8 cellular contexts compared by ENCODE assay signal in genomic region chr19:4968462-4969291, GRCh38. TPM values are rescaled to one million over a fixed set of nuclear protein-coding genes. Genes with fewer than 3 reads are reported as not detected.
DNase-seq lines count a peak whose midpoint lies in the region; ATAC-seq and TF ChIP-seq lines count a peak whose summit lies in the region.

Gene KDM4B, plus strand, starts transcription at chr19:4969113. Its CDS starts 63,778 bp downstream, at chr19:5032891.

- H3K27me3 Mint-ChIP-seq in activated T-helper 1 cell treated with anti-CD3 and anti-CD28 coated beads, Interleukin-12 subunit alpha, Interleukin-12 subunit beta, Interleukin-2, Interleukin-4 antibody, amounts not matched to agents 30 ng/mL and 10 ng/mL and 1 ng/mL, durations not matched to agents 14 hours and 24 hours and 36 hours (ENCODE audit: insufficient read depth): no peaks in the 10 kb centered on the region
- no peaks in the 10 kb centered on the region for H3K27me3 Mint-ChIP-seq in naive thymus-derived CD8-positive, alpha-beta T cell

- H3K27ac Mint-ChIP-seq in activated T-helper 1 cell treated with anti-CD3 and anti-CD28 coated beads, Interleukin-12 subunit alpha, Interleukin-12 subunit beta, Interleukin-2, Interleukin-4 antibody, amounts not matched to agents 30 ng/mL and 10 ng/mL and 1 ng/mL, durations not matched to agents 14 hours and 24 hours and 36 hours: peak within 1 kb of the TSS; percentile 93
- H3K27ac Mint-ChIP-seq in naive thymus-derived CD8-positive, alpha-beta T cell: peak within 1 kb of the TSS; percentile 81 to 96 (median 94)

- no peaks in the 10 kb centered on the region for H3K9me3 Mint-ChIP-seq in activated T-helper 1 cell treated with anti-CD3 and anti-CD28 coated beads, Interleukin-12 subunit alpha, Interleukin-12 subunit beta, Interleukin-2, Interleukin-4 antibody, amounts not matched to agents 30 ng/mL and 10 ng/mL and 1 ng/mL, durations not matched to agents 14 hours and 24 hours and 36 hours
- H3K9me3 Mint-ChIP-seq in naive thymus-derived CD8-positive, alpha-beta T cell: no peaks in the 10 kb centered on the region

- peak within 1 kb of the TSS; percentile 94 for H3K4me3 Mint-ChIP-seq in activated T-helper 1 cell treated with anti-CD3 and anti-CD28 coated beads, Interleukin-12 subunit alpha, Interleukin-12 subunit beta, Interleukin-2, Interleukin-4 antibody, amounts not matched to agents 30 ng/mL and 10 ng/mL and 1 ng/mL, durations not matched to agents 14 hours and 24 hours and 36 hours
- peak within 1 kb of the TSS; percentile 83 to 97 (median 92) for H3K4me3 Mint-ChIP-seq in naive thymus-derived CD8-positive, alpha-beta T cell

- H3K4me1 ChIP-seq in DND-41 (ENCODE audit: insufficient read depth, low read length) (peaks cover 40% of the 10 kb centered on the region), GM23248 (ENCODE audit: insufficient read depth) (peaks cover 18% of the 10 kb centered on the region)

- peaks cover 21% of the 10 kb centered on the region for H3K36me3 Mint-ChIP-seq in activated T-helper 1 cell treated with anti-CD3 and anti-CD28 coated beads, Interleukin-12 subunit alpha, Interleukin-12 subunit beta, Interleukin-2, Interleukin-4 antibody, amounts not matched to agents 30 ng/mL and 10 ng/mL and 1 ng/mL, durations not matched to agents 14 hours and 24 hours and 36 hours (ENCODE audit: low read depth)
- H3K36me3 Mint-ChIP-seq in naive thymus-derived CD8-positive, alpha-beta T cell: no peaks in the 10 kb centered on the region

- peaks cover 35% of the 10 kb centered on the region for H4K20me1 ChIP-seq in DND-41 (ENCODE audit: insufficient read depth, low read length)
- H4K20me1 ChIP-seq in GM23248 (ENCODE audit: insufficient read depth): no peaks in the 10 kb centered on the region

- in situ Hi-C loops in GM23248 (cut with MboI): no loop called here

- POLR2A ChIA-PET in naive thymus-derived CD8-positive, alpha-beta T cell (lab: Charles Lee): interaction anchor here (0.5 to 2.7 kb wide), 19 partner anchors 9 to 1231 kb away, joined by 3 to 63 read pairs (median 4); partner anchors contain the start of genes FEM1A, MRPL54, PLIN3 and SAFB

- DNase-seq in DND-41 (peak; percentile 100), GM23248 (peak; percentile 100), Kasumi-1 (lab: John Stamatoyannopoulos, UW) (peak; percentile 97), RPMI7951 (ENCODE audit: low read depth) (peak; percentile 99), fibroblast of gingiva (ENCODE audit: low read depth) (peak; percentile 100)
- peak; percentile 100 for DNase-seq in activated T-helper 1 cell treated with anti-CD3 and anti-CD28 coated beads, Interleukin-12 subunit alpha, Interleukin-12 subunit beta, Interleukin-2, Interleukin-4 antibody, amounts not matched to agents 30 ng/mL and 10 ng/mL and 1 ng/mL, durations not matched to agents 14 hours and 24 hours and 36 hours (ENCODE audit: low spot score)
- peak; percentile 94 to 100 (median 99) for DNase-seq in naive thymus-derived CD8-positive, alpha-beta T cell
- peak; percentile 96 to 100 (median 98) for DNase-seq in stimulated activated naive CD4-positive, alpha-beta T cell (lab: John Stamatoyannopoulos, UW)

- peak within 1 kb of the TSS; percentile 68 for H3K9ac ChIP-seq in DND-41 (ENCODE audit: low read depth, low read length)
- H3K9ac ChIP-seq in GM23248: peak within 1 kb of the TSS; percentile 90

- H3K27ac ChIP-seq in DND-41 (ENCODE audit: low read length): peak within 1 kb of the TSS; percentile 90
- peak within 1 kb of the TSS; percentile 65 for H3K27ac ChIP-seq in GM23248

- peak within 1 kb of the TSS; percentile 84 to 96 for H3K4me3 ChIP-seq in DND-41 (ENCODE audit: low read depth in 1 of 2, low read length in 2 of 2)
- H3K4me3 ChIP-seq in GM23248: peak within 1 kb of the TSS; percentile 97

- H3K27me3 ChIP-seq in DND-41 (ENCODE audit: insufficient read depth, low read length, poor library complexity) (no peaks in the 10 kb centered on the region), GM23248 (replicated peaks; ENCODE audit: insufficient read depth) (no peaks in the 10 kb centered on the region)

- H3F3A ChIP-seq in GM23248 (ENCODE audit: insufficient read depth): peaks cover 42% of the 10 kb centered on the region

- H3K9me3 ChIP-seq in DND-41 (ENCODE audit: insufficient read depth, low read length, severe bottlenecking) (no peaks in the 10 kb centered on the region), GM23248 (ENCODE audit: low read depth) (no peaks in the 10 kb centered on the region)

- H2AFZ ChIP-seq in DND-41 (ENCODE audit: low read depth, low read length): peak within 1 kb of the TSS; percentile 87
- H2AFZ ChIP-seq in GM23248: peak within 1 kb of the TSS; percentile 85

- ATAC-seq in DND-41 (ENCODE audit: insufficient read depth, low read depth): peak; percentile 96
- ATAC-seq in naive thymus-derived CD8-positive, alpha-beta T cell: peak; percentile 93 to 94

- H3K79me2 ChIP-seq in DND-41 (ENCODE audit: insufficient read depth, low read length) (peaks cover 47% of the 10 kb centered on the region), GM23248 (ENCODE audit: insufficient read depth) (peaks cover 43% of the 10 kb centered on the region)

- TF ChIP-seq CTCF in DND-41 (IDR thresholded peaks at IDR 0.05; ENCODE audit: borderline replicate concordance, extremely low read depth, low read length, poor library complexity, severe bottlenecking): no peak

- H3K4me2 ChIP-seq in DND-41 (ENCODE audit: insufficient read depth, low read length) (peak within 1 kb of the TSS; percentile 94), GM23248 (ENCODE audit: unreplicated experiment) (peak within 1 kb of the TSS; percentile 99)

- H3K36me3 ChIP-seq in DND-41 (ENCODE audit: insufficient read depth, low read length) (peaks cover 10% of the 10 kb centered on the region), GM23248 (ENCODE audit: low read depth) (no peaks in the 10 kb centered on the region)

- whole genome bisulfite sequencing in GM23248 (ENCODE audit: low coverage in 1 of 2, low lambda C conversion rate in 2 of 2, missing lambda C conversion rate in 2 of 2), 2 experiments: 1 to 2% methylated on average over 51 to 69 of the region's 96 CpGs

- peaks cover 43% of the 10 kb centered on the region for H3K4me1 Mint-ChIP-seq in activated T-helper 1 cell treated with anti-CD3 and anti-CD28 coated beads, Interleukin-12 subunit alpha, Interleukin-12 subunit beta, Interleukin-2, Interleukin-4 antibody, amounts not matched to agents 30 ng/mL and 10 ng/mL and 1 ng/mL, durations not matched to agents 14 hours and 24 hours and 36 hours (ENCODE audit: low read depth)
- peaks cover 25 to 43% (median 35%) of the 10 kb centered on the region in 4 donors for H3K4me1 Mint-ChIP-seq in naive thymus-derived CD8-positive, alpha-beta T cell

- intact Hi-C loops in activated T-helper 1 cell treated with anti-CD3 and anti-CD28 coated beads, Interleukin-12 subunit alpha, Interleukin-12 subunit beta, Interleukin-2, Interleukin-4 antibody, amounts not matched to agents 30 ng/mL and 10 ng/mL and 1 ng/mL, durations not matched to agents 14 hours and 24 hours and 36 hours (cut with micrococcal nuclease): loop anchor here (1.0 to 5.0 kb wide), 4 partner anchors 53 to 246 kb away; partner anchors contain the start of genes DPP9 and PLIN3

- no peaks in the 10 kb centered on the region for H3K9me2 ChIP-seq in GM23248 (ENCODE audit: insufficient read depth)

RNA-seq across cellular contexts. Expression of gene KDM4B, which starts in this region (rescaled TPM):
- 20.5 and 28.7 TPM in 2 replicates for total RNA-seq in GM23248 (2014; rRNA removed; shearing (Covaris generic))
- 13.3 and 14.8 TPM in 2 replicates for polyA plus RNA-seq in GM23248 (2016; fragmentation: Nextera tagmentation; extraction: Ambion mirVana)
- 6.2 and 6.8 TPM in 2 replicates for total RNA-seq in RPMI7951 (2014; rRNA removed; shearing (Covaris generic))
- total RNA-seq in activated T-helper 1 cell treated with anti-CD3 and anti-CD28 coated beads, Interleukin-12 subunit alpha, Interleukin-12 subunit beta, Interleukin-2, Interleukin-4 antibody, amounts not matched to agents 30 ng/mL and 10 ng/mL and 1 ng/mL, durations not matched to agents 14 hours and 24 hours and 36 hours: 38.9 and 45.0 TPM in 2 replicates
- total RNA-seq in naive thymus-derived CD8-positive, alpha-beta T cell: 10 to 100 TPM; 44.0 to 50.1 TPM
- polyA plus RNA-seq in naive thymus-derived CD8-positive, alpha-beta T cell: 10 to 100 TPM; 14.3 to 18.7 (median 14.7) TPM

Comparison
In these comparisons a context has a peak if more than half of its experiments do, and no peak if none do; other contexts are left out.
1. Peak in every context shown above with its lines: DNase-seq, ATAC-seq, H3K4me3 ChIP-seq and H3K27ac ChIP-seq.